ENCODE assay signal across 1 cellular context in genomic region chr21:44969066-44969649, GRCh38.
TF ChIP-seq lines count a peak whose summit lies in the region.

No MANE protein-coding gene starts in this region.

TF ChIP-seq in IMR-90, 13 proteins besides CTCF, POLR2A, EP300 and RAD21 (continued from another document):
- TF ChIP-seq, protein P1, sequence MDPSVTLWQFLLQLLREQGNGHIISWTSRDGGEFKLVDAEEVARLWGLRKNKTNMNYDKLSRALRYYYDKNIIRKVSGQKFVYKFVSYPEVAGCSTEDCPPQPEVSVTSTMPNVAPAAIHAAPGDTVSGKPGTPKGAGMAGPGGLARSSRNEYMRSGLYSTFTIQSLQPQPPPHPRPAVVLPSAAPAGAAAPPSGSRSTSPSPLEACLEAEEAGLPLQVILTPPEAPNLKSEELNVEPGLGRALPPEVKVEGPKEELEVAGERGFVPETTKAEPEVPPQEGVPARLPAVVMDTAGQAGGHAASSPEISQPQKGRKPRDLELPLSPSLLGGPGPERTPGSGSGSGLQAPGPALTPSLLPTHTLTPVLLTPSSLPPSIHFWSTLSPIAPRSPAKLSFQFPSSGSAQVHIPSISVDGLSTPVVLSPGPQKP (IDR thresholded peaks at IDR 0.05; ENCODE audit: borderline replicate concordance, low read depth, low read length): no peak
- no peak for TF ChIP-seq NFE2L2 (IDR thresholded peaks at IDR 0.05; ENCODE audit: low read depth, low read length)
